Comparison of ENCODE assay signal across 1 cellular context in the genomic region with DNA sequence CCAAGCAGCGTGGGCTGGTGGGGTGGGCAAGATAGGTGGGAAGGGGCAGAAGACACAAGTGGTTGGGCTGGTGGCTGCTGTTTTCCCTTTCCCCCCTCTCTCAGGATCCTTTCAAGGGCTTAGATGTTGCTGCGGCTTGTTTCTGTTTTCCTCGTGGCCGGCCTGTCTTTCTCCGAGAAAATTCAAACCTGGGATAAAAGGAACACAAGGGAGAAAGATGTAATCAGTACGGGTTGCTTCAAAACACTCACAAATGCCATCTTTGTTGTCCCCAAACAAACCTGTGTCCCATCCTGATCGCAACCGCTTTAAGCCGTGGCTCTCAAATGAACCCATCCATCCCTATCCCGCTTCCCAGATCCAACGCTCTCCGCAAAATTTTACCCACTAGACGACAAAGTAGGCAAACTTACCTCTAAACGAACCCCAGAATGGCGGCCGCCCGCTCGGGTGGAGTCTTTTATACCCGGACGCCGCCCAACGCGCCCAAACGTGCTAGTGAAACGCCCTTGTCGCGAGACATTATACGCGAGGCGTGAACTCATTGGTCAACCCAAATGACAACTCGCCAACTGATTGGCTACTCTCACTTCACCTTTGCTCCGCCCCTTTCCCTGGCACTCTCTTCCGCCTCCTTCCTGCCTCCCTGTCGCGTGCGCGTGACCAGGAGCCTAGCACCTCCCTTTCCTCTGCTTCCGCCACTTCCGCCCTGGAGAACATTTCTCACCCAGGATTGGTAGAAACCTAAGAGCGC.
TF ChIP-seq lines count a peak whose summit lies in the region.

A gene (minus strand): TSS at position 433 of the 754 bp plus-strand sequence. CDS start 7,299 bp downstream, outside the sequence.

TF ChIP-seq in HepG2, 621 proteins besides CTCF, POLR2A, EP300 and RAD21 (continued from another document and continues in another):
- TF ChIP-seq ZNF841 (CRISPR knock-in tag; IDR thresholded peaks at IDR 0.05; ENCODE audit: borderline replicate concordance) (no peak), PHB2 (IDR thresholded peaks at IDR 0.05; ENCODE audit: partially characterized antibody) (no peak), GFI1 (CRISPR knock-in tag; IDR thresholded peaks at IDR 0.05; ENCODE audit: borderline replicate concordance) (no peak; the same call in 1 of the 2 replicates), ZNF33A (CRISPR knock-in tag; IDR thresholded peaks at IDR 0.05; ENCODE audit: borderline replicate concordance) (no peak), ZBTB20 (CRISPR knock-in tag; IDR thresholded peaks at IDR 0.05; ENCODE audit: borderline replicate concordance, low read depth) (no peak), ZNF720 (CRISPR knock-in tag; IDR thresholded peaks at IDR 0.05) (no peak), ZNF598 (CRISPR knock-in tag; IDR thresholded peaks at IDR 0.05; ENCODE audit: borderline replicate concordance) (no peak), GLI4 (CRISPR knock-in tag; IDR thresholded peaks at IDR 0.05; ENCODE audit: borderline replicate concordance) (no peak), MTF2 (CRISPR knock-in tag; IDR thresholded peaks at IDR 0.05; ENCODE audit: borderline replicate concordance) (no peak), ZNF232 (CRISPR knock-in tag; IDR thresholded peaks at IDR 0.05; ENCODE audit: borderline replicate concordance) (peak; percentile 38; the same call in 1 of the 2 replicates), TSC22D2 (CRISPR knock-in tag; IDR thresholded peaks at IDR 0.05; ENCODE audit: borderline replicate concordance) (no peak), ZKSCAN1 (IDR thresholded peaks at IDR 0.05; ENCODE audit: low read length) (0 out of 2 replicates have a peak, but pooled peaks have one; percentile 33), ZFP41 (CRISPR knock-in tag; IDR thresholded peaks at IDR 0.05; ENCODE audit: borderline replicate concordance) (no peak), ARHGAP35 (CRISPR knock-in tag; IDR thresholded peaks at IDR 0.05; ENCODE audit: borderline replicate concordance) (no peak), TBP (CRISPR knock-in tag; IDR thresholded peaks at IDR 0.05) (0 out of 2 replicates have a peak, but pooled peaks have one; percentile 34), ZNF790 (CRISPR knock-in tag; IDR thresholded peaks at IDR 0.05; ENCODE audit: borderline replicate concordance) (no peak), SETDB1 (CRISPR knock-in tag; IDR thresholded peaks at IDR 0.05; ENCODE audit: borderline replicate concordance) (no peak), NRL (CRISPR knock-in tag; IDR thresholded peaks at IDR 0.05; ENCODE audit: borderline replicate concordance) (peak; percentile 51; the same call in 1 of the 2 replicates), ZNF460 (CRISPR knock-in tag; IDR thresholded peaks at IDR 0.05; ENCODE audit: borderline replicate concordance) (no peak), PHF21A (CRISPR knock-in tag; IDR thresholded peaks at IDR 0.05) (peak; percentile 67; the same call in 1 of the 2 replicates), ZNF891 (CRISPR knock-in tag; IDR thresholded peaks at IDR 0.05) (no peak; the same call in 1 of the 2 replicates), GTF3A (CRISPR knock-in tag; conservative IDR thresholded peaks at IDR 0.05) (0 out of 2 replicates have a peak, but pooled peaks have one; percentile 18), CREB1 (IDR thresholded peaks at IDR 0.05) (peak; percentile 93), CREB1 (CRISPR knock-in tag; IDR thresholded peaks at IDR 0.05) (peak; percentile 95), MAZ (IDR thresholded peaks at IDR 0.05; ENCODE audit: borderline replicate concordance, low read depth, low read length) (no peak; the same call in 1 of the 2 replicates), MAZ (CRISPR knock-in tag; IDR thresholded peaks at IDR 0.05; ENCODE audit: low read depth) (peak; percentile 65; the same call in 1 of the 2 replicates), JDP2 (CRISPR knock-in tag; IDR thresholded peaks at IDR 0.05; ENCODE audit: borderline replicate concordance) (no peak), ZNF234 (CRISPR knock-in tag; conservative IDR thresholded peaks at IDR 0.05) (no peak), TOE1 (CRISPR knock-in tag; IDR thresholded peaks at IDR 0.05) (no peak), ZFAT (CRISPR knock-in tag; conservative IDR thresholded peaks at IDR 0.05) (0 out of 2 replicates have a peak, but pooled peaks have one; percentile 65), HIVEP1 (CRISPR knock-in tag; IDR thresholded peaks at IDR 0.05) (peak; percentile 5; the same call in 1 of the 2 replicates), FIP1L1 (IDR thresholded peaks at IDR 0.05; ENCODE audit: borderline replicate concordance, insufficient read depth, low read depth, low read length) (no peak; the same call in 1 of the 2 replicates)
- TF ChIP-seq, protein P1, sequence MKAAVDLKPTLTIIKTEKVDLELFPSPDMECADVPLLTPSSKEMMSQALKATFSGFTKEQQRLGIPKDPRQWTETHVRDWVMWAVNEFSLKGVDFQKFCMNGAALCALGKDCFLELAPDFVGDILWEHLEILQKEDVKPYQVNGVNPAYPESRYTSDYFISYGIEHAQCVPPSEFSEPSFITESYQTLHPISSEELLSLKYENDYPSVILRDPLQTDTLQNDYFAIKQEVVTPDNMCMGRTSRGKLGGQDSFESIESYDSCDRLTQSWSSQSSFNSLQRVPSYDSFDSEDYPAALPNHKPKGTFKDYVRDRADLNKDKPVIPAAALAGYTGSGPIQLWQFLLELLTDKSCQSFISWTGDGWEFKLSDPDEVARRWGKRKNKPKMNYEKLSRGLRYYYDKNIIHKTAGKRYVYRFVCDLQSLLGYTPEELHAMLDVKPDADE (CRISPR knock-in tag; IDR thresholded peaks at IDR 0.05) = no peak
- TF ChIP-seq, protein P2, sequence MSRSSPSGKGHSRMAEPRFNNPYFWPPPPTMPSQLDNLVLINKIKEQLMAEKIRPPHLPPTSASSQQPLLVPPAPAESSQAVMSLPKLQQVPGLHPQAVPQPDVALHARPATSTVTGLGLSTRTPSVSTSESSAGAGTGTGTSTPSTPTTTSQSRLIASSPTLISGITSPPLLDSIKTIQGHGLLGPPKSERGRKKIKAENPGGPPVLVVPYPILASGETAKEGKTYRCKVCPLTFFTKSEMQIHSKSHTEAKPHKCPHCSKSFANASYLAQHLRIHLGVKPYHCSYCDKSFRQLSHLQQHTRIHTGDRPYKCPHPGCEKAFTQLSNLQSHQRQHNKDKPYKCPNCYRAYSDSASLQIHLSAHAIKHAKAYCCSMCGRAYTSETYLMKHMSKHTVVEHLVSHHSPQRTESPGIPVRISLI (CRISPR knock-in tag; IDR thresholded peaks at IDR 0.05; ENCODE audit: borderline replicate concordance) = no peak
- TF ChIP-seq, protein P3, sequence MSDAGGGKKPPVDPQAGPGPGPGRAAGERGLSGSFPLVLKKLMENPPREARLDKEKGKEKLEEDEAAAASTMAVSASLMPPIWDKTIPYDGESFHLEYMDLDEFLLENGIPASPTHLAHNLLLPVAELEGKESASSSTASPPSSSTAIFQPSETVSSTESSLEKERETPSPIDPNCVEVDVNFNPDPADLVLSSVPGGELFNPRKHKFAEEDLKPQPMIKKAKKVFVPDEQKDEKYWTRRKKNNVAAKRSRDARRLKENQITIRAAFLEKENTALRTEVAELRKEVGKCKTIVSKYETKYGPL (CRISPR knock-in tag; IDR thresholded peaks at IDR 0.05) = peak; percentile 80
- TF ChIP-seq, protein P4, sequence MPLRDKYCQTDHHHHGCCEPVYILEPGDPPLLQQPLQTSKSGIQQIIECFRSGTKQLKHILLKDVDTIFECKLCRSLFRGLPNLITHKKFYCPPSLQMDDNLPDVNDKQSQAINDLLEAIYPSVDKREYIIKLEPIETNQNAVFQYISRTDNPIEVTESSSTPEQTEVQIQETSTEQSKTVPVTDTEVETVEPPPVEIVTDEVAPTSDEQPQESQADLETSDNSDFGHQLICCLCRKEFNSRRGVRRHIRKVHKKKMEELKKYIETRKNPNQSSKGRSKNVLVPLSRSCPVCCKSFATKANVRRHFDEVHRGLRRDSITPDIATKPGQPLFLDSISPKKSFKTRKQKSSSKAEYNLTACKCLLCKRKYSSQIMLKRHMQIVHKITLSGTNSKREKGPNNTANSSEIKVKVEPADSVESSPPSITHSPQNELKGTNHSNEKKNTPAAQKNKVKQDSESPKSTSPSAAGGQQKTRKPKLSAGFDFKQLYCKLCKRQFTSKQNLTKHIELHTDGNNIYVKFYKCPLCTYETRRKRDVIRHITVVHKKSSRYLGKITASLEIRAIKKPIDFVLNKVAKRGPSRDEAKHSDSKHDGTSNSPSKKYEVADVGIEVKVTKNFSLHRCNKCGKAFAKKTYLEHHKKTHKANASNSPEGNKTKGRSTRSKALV (CRISPR knock-in tag; IDR thresholded peaks at IDR 0.05) = no peak
- TF ChIP-seq, protein P5, sequence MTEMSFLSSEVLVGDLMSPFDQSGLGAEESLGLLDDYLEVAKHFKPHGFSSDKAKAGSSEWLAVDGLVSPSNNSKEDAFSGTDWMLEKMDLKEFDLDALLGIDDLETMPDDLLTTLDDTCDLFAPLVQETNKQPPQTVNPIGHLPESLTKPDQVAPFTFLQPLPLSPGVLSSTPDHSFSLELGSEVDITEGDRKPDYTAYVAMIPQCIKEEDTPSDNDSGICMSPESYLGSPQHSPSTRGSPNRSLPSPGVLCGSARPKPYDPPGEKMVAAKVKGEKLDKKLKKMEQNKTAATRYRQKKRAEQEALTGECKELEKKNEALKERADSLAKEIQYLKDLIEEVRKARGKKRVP (CRISPR knock-in tag; IDR thresholded peaks at IDR 0.05) = peak in 1 of 2 experiments; percentile 62; a peak in 3 of 4 replicates
- TF ChIP-seq, protein P6, sequence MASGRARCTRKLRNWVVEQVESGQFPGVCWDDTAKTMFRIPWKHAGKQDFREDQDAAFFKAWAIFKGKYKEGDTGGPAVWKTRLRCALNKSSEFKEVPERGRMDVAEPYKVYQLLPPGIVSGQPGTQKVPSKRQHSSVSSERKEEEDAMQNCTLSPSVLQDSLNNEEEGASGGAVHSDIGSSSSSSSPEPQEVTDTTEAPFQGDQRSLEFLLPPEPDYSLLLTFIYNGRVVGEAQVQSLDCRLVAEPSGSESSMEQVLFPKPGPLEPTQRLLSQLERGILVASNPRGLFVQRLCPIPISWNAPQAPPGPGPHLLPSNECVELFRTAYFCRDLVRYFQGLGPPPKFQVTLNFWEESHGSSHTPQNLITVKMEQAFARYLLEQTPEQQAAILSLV (CRISPR knock-in tag; IDR thresholded peaks at IDR 0.05; ENCODE audit: borderline replicate concordance) = peak; percentile 93
- TF ChIP-seq, protein P7, sequence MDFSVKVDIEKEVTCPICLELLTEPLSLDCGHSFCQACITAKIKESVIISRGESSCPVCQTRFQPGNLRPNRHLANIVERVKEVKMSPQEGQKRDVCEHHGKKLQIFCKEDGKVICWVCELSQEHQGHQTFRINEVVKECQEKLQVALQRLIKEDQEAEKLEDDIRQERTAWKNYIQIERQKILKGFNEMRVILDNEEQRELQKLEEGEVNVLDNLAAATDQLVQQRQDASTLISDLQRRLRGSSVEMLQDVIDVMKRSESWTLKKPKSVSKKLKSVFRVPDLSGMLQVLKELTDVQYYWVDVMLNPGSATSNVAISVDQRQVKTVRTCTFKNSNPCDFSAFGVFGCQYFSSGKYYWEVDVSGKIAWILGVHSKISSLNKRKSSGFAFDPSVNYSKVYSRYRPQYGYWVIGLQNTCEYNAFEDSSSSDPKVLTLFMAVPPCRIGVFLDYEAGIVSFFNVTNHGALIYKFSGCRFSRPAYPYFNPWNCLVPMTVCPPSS (IDR thresholded peaks at IDR 0.05) = no peak
- TF ChIP-seq, protein P8, sequence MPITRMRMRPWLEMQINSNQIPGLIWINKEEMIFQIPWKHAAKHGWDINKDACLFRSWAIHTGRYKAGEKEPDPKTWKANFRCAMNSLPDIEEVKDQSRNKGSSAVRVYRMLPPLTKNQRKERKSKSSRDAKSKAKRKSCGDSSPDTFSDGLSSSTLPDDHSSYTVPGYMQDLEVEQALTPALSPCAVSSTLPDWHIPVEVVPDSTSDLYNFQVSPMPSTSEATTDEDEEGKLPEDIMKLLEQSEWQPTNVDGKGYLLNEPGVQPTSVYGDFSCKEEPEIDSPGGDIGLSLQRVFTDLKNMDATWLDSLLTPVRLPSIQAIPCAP (CRISPR knock-in tag; IDR thresholded peaks at IDR 0.05; ENCODE audit: low read depth) = no peak
- TF ChIP-seq, protein P9, sequence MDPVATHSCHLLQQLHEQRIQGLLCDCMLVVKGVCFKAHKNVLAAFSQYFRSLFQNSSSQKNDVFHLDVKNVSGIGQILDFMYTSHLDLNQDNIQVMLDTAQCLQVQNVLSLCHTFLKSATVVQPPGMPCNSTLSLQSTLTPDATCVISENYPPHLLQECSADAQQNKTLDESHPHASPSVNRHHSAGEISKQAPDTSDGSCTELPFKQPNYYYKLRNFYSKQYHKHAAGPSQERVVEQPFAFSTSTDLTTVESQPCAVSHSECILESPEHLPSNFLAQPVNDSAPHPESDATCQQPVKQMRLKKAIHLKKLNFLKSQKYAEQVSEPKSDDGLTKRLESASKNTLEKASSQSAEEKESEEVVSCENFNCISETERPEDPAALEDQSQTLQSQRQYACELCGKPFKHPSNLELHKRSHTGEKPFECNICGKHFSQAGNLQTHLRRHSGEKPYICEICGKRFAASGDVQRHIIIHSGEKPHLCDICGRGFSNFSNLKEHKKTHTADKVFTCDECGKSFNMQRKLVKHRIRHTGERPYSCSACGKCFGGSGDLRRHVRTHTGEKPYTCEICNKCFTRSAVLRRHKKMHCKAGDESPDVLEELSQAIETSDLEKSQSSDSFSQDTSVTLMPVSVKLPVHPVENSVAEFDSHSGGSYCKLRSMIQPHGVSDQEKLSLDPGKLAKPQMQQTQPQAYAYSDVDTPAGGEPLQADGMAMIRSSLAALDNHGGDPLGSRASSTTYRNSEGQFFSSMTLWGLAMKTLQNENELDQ (CRISPR knock-in tag; IDR thresholded peaks at IDR 0.05; ENCODE audit: borderline replicate concordance) = no peak
- TF ChIP-seq, protein P10, sequence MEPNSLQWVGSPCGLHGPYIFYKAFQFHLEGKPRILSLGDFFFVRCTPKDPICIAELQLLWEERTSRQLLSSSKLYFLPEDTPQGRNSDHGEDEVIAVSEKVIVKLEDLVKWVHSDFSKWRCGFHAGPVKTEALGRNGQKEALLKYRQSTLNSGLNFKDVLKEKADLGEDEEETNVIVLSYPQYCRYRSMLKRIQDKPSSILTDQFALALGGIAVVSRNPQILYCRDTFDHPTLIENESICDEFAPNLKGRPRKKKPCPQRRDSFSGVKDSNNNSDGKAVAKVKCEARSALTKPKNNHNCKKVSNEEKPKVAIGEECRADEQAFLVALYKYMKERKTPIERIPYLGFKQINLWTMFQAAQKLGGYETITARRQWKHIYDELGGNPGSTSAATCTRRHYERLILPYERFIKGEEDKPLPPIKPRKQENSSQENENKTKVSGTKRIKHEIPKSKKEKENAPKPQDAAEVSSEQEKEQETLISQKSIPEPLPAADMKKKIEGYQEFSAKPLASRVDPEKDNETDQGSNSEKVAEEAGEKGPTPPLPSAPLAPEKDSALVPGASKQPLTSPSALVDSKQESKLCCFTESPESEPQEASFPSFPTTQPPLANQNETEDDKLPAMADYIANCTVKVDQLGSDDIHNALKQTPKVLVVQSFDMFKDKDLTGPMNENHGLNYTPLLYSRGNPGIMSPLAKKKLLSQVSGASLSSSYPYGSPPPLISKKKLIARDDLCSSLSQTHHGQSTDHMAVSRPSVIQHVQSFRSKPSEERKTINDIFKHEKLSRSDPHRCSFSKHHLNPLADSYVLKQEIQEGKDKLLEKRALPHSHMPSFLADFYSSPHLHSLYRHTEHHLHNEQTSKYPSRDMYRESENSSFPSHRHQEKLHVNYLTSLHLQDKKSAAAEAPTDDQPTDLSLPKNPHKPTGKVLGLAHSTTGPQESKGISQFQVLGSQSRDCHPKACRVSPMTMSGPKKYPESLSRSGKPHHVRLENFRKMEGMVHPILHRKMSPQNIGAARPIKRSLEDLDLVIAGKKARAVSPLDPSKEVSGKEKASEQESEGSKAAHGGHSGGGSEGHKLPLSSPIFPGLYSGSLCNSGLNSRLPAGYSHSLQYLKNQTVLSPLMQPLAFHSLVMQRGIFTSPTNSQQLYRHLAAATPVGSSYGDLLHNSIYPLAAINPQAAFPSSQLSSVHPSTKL (CRISPR knock-in tag; IDR thresholded peaks at IDR 0.05) = peak; percentile 41; the same call in 1 of the 2 replicates
